9 cellular contexts compared by ENCODE assay signal in the genomic region with DNA sequence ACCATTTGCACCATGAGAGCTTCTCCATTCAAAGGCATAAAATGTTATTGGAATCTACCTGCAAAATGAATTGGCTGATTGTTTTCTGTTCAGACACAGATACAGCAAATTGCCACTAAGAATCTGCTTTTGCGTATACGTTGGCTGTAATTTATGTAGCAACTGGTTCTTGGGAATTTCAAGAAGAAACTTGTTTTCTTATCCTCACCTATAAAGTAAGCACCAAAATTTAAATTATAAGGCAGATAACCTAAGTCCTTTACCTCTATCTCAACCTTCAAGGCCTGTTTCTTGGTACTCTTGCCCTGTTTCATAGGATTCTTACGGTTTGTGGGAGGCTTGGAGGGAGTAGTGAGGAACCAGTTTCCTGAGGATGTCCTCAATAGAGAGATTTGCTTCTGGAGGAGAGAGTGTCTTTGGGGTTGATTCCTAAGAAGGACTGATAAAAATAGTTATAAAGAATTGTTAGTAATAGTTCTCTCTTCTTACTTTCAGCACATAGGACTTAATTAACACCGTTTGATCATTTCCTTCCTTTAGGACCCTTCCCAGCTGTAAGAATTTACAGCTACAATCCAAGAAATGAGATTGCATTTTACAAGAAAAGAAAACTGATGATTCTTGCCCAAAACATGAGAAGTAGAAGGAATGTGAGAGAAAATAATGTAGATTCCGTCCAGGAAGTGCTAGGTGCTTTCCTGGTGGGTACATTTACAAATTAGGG. TPM values are rescaled to one million over a fixed set of nuclear protein-coding genes. Genes with fewer than 3 reads are reported as not detected.
DNase-seq lines count a peak whose midpoint lies in the region; ATAC-seq and TF ChIP-seq lines count a peak whose summit lies in the region.
"Had no signal": no experiment of that assay in that cellular context is flagged by ENCODE, and none has a peak within 500 bp of the region (broad histone marks: within the 10 kb centered on the region; RNA-seq: fewer than 3 reads in every experiment).

No MANE protein-coding gene starts in this region.

- no peak for TF ChIP-seq CTCF in VCaP (conservative IDR thresholded peaks at IDR 0.05)
- TF ChIP-seq CTCF in fibroblast of the aortic adventitia (IDR thresholded peaks at IDR 0.05; ENCODE audit: insufficient read depth, low read length), result no peak
- no peak for TF ChIP-seq CTCF in suprapubic skin (IDR thresholded peaks at IDR 0.05)

- TF ChIP-seq POLR2A in suprapubic skin (IDR thresholded peaks at IDR 0.05), result no peak

- peaks cover 0 to 5% of the 10 kb centered on the region in 2 donors for H3K36me3 Mint-ChIP-seq in activated T-cell treated with anti-CD3 and anti-CD28 coated beads, Interleukin-2, amount 50 U/mL, for 72 hours (ENCODE audit: insufficient read depth in 2 of 2)

- H3K36me3 ChIP-seq in suprapubic skin, result no peaks in the 10 kb centered on the region

- peaks cover 36% of the 10 kb centered on the region for H3K4me1 ChIP-seq in suprapubic skin

- H3K27ac ChIP-seq in VCaP, result peak overlapping the region; percentile 97
- peak overlapping the region; percentile 93 for H3K27ac ChIP-seq in suprapubic skin

- peak overlapping the region; percentile 96 for H3K27ac Mint-ChIP-seq in activated T-cell treated with anti-CD3 and anti-CD28 coated beads, Interleukin-2, amount 50 U/mL, for 72 hours

- 41% methylated on average over 5 of the region's 5 CpGs for WGBS in suprapubic skin

- H3K9me3 ChIP-seq in suprapubic skin, result no peaks in the 10 kb centered on the region

- peak overlapping the region; percentile 87 for H3K4me3 ChIP-seq in fibroblast of the aortic adventitia (ENCODE audit: low read depth, low read length)
- H3K4me3 ChIP-seq in suprapubic skin, result peak overlapping the region; percentile 10

- no peak for DNase-seq in activated T-cell treated with anti-CD3 and anti-CD28 coated beads, Interleukin-2, amount 50 U/mL, for 72 hours
- no peak for DNase-seq in activated T-cell treated with anti-CD3 and anti-CD28 coated beads, Interleukin-2, amount 50 U/mL, for 1 hour
- no peak for DNase-seq in fibroblast of the aortic adventitia (ENCODE audit: low read depth)
- no peak for DNase-seq in suprapubic skin (ENCODE audit: low spot score in 2 of 2)
- DNase-seq in islet precursor cell, result no peak
- DNase-seq: NCI-H1436 had no signal

- TF ChIP-seq EP300 in suprapubic skin (IDR thresholded peaks at IDR 0.05), result no peak

- ATAC-seq in activated T-cell treated with anti-CD3 and anti-CD28 coated beads, Interleukin-2, amount 50 U/mL, for 72 hours (replicated peaks in 1 of 2), result no peak
- ATAC-seq in GM21786 (IDR thresholded peaks at IDR 0.05; ENCODE audit: unreplicated experiment) (no peak), GM21737 (IDR thresholded peaks at IDR 0.05; ENCODE audit: unreplicated experiment) (no peak)

- peak overlapping the region; percentile 96 for H3K4me3 Mint-ChIP-seq in activated T-cell treated with anti-CD3 and anti-CD28 coated beads, Interleukin-2, amount 50 U/mL, for 72 hours

- peaks cover 79% of the 10 kb centered on the region for H3K4me1 Mint-ChIP-seq in activated T-cell treated with anti-CD3 and anti-CD28 coated beads, Interleukin-2, amount 50 U/mL, for 72 hours (ENCODE audit: low read depth)

- H3K27me3 ChIP-seq in suprapubic skin, result no peaks in the 10 kb centered on the region

- no peaks in the 10 kb centered on the region for H3K27me3 Mint-ChIP-seq in activated T-cell treated with anti-CD3 and anti-CD28 coated beads, Interleukin-2, amount 50 U/mL, for 72 hours (ENCODE audit: low read depth)

- no peaks in the 10 kb centered on the region for H3K9me3 Mint-ChIP-seq in activated T-cell treated with anti-CD3 and anti-CD28 coated beads, Interleukin-2, amount 50 U/mL, for 72 hours

RNA-seq across cellular contexts. Expression of a gene that starts 2.0 kb away (rescaled TPM):
- 10 to 100 TPM; 28.2 to 39.9 TPM for total RNA-seq in activated T-cell treated with anti-CD3 and anti-CD28 coated beads, Interleukin-2, amount 50 U/mL, for 72 hours
- total RNA-seq in fibroblast of the aortic adventitia (ENCODE audit: low replicate concordance) (35.3 and 50.0 TPM in 2 replicates), suprapubic skin (10 to 100 TPM; 13.3 to 35.8 (median 14.2) TPM)

RNA-seq across cellular contexts. Expression of a gene that starts 30.4 kb away (rescaled TPM):
- under 1 TPM; 0.24 to 0.65 TPM for total RNA-seq in activated T-cell treated with anti-CD3 and anti-CD28 coated beads, Interleukin-2, amount 50 U/mL, for 72 hours
- total RNA-seq in fibroblast of the aortic adventitia (ENCODE audit: low replicate concordance) (0.09 and 0.33 TPM in 2 replicates), suprapubic skin (10 to 100 TPM; 19.6 to 30.1 (median 29.3) TPM)

Comparison
In these comparisons a context has a peak if more than half of its experiments do, and no peak if none do; other contexts are left out.
1. RNA of a gene that starts 30.4 kb away (total RNA-seq): 19.6 to 30.1 TPM in suprapubic skin; 0.24 to 0.65 TPM in activated T-cell treated with anti-CD3 and anti-CD28 coated beads, Interleukin-2, amount 50 U/mL, for 72 hours and 0.09 to 0.33 TPM in fibroblast of the aortic adventitia; every median in the first group is over 10 times any median in the second.